ENCODE assay signal across 1 cellular context in the genomic region with DNA sequence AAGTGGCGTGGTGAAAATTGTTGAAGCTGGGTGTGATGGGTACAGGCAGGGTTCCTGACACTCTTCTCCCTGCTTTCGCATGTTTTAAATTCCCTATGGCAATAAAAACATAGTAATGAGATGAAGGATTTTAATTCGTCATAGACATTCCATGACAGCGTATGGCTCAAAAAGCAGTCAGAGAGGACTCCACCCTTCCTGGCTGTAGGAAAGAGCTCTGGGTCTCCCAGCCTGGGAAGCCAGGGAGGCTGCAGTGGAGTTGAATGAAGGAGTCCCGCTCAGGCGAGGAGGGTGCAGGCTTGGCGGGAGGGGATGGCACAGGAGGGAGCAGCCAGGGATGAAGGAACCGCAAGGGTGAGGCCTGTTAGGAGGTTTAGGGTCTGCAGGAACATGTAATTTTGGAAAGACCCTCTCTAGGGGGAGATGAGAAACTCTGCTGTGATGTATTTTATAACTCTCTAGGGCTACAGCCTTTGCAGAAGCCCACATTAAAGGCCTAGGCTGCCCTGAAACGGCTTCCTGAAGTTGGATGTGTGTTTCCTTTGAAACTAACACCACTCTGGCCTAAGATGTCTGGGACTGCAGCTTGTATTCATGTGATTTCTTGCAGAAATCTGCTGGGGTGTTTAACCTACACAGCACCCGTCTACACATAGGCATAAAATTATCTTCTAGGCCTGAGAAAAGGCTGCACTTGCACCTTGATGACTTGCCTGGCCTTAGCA.
TF ChIP-seq lines count a peak whose summit lies in the region.

No MANE protein-coding gene starts in this region.

TF ChIP-seq in endothelial cell of umbilical vein, 7 proteins besides CTCF, POLR2A, EP300 and RAD21:
- TF ChIP-seq, protein P1, sequence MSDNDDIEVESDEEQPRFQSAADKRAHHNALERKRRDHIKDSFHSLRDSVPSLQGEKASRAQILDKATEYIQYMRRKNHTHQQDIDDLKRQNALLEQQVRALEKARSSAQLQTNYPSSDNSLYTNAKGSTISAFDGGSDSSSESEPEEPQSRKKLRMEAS (IDR thresholded peaks at IDR 0.05; ENCODE audit: insufficient read depth, insufficient read length) = no peak
- TF ChIP-seq POLR2AphosphoS5 (IDR thresholded peaks at IDR 0.05; ENCODE audit: insufficient read depth, low read depth, low read length) (no peak), EZH2 (IDR thresholded peaks at IDR 0.05; ENCODE audit: borderline replicate concordance, low read depth, low read length, severe bottlenecking) (no peak), GATA2 (IDR thresholded peaks at IDR 0.05; ENCODE audit: insufficient read depth, insufficient read length, low read depth, low read length) (no peak), JUN (IDR thresholded peaks at IDR 0.05; ENCODE audit: borderline replicate concordance, insufficient read depth, insufficient read length, low read depth) (no peak), MYC (IDR thresholded peaks at IDR 0.05; ENCODE audit: low read depth, low read length) (no peak), FOS (IDR thresholded peaks at IDR 0.05; ENCODE audit: borderline replicate concordance, insufficient read depth, low read length) (no peak)
